In the genomic region with DNA sequence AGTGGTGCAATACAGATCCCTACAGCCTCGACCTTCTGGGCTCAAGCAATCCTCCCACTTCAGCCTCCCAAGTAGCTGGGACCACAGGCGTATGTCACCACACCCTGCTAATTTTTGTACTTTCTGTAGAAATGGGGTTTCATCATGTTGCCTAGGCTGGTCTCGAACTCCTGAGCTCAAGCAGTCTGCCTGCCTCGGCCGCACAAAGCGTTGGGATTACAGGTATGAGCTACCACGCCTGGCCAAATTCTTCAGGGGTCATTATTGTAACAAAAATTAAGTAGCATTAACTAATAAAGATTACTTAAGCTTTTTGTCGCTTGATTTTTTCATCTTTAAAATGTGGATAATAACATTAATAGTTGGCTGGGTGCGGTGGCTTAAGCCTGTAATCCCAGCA, we compare ENCODE assay signal across 9 cellular contexts.
"Had no signal": no experiment of that assay in that cellular context is flagged by ENCODE, and none has a peak within 500 bp of the region (broad histone marks: within the 10 kb centered on the region; RNA-seq: fewer than 3 reads in every experiment).

No MANE protein-coding gene starts in this region.

- H3K27ac ChIP-seq: GM23248, HL-60 had no signal

- FAIRE-seq: HepG2 had no signal

- H3K27ac Mint-ChIP-seq: IgD-negative memory B cell had no signal

- H3K36me3 Mint-ChIP-seq: IgD-negative memory B cell had no signal

- H3K9me3 ChIP-seq: HAP-1 had no signal

- H3K4me3 ChIP-seq: GM23248, HAP-1 had no signal

- H3K9ac ChIP-seq: GM23248 had no signal

- ATAC-seq: HCT116, HepG2 had no signal

- H3K4me3 Mint-ChIP-seq: IgD-negative memory B cell had no signal

- DNase-seq: GM23248, GOT3, H7, KBM-7 had no signal

- H3K4me1 ChIP-seq: HAP-1 had no signal

- H3K4me1 Mint-ChIP-seq: IgD-negative memory B cell had no signal

- H3K36me3 ChIP-seq: HAP-1 had no signal
